ENCODE assay signal across 1 cellular context in genomic region chr21:45528981-45529784, GRCh38.
TF ChIP-seq lines count a peak whose summit lies in the region.

No MANE protein-coding gene starts in this region.

TF ChIP-seq in HepG2, 621 proteins besides CTCF, POLR2A, EP300 and RAD21 (continued from another document and continues in another):
- peak; percentile 94 for TF ChIP-seq MNT (IDR thresholded peaks at IDR 0.05)
- TF ChIP-seq ZNF530 (CRISPR knock-in tag; IDR thresholded peaks at IDR 0.05; ENCODE audit: low read depth), result no peak
- 0 out of 2 replicates have a peak, but pooled peaks have one; percentile 19 for TF ChIP-seq SP5 (CRISPR knock-in tag; IDR thresholded peaks at IDR 0.05; ENCODE audit: borderline replicate concordance, low read depth)
- TF ChIP-seq, protein P1, sequence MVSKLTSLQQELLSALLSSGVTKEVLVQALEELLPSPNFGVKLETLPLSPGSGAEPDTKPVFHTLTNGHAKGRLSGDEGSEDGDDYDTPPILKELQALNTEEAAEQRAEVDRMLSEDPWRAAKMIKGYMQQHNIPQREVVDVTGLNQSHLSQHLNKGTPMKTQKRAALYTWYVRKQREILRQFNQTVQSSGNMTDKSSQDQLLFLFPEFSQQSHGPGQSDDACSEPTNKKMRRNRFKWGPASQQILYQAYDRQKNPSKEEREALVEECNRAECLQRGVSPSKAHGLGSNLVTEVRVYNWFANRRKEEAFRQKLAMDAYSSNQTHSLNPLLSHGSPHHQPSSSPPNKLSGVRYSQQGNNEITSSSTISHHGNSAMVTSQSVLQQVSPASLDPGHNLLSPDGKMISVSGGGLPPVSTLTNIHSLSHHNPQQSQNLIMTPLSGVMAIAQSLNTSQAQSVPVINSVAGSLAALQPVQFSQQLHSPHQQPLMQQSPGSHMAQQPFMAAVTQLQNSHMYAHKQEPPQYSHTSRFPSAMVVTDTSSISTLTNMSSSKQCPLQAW (CRISPR knock-in tag; IDR thresholded peaks at IDR 0.05), result peak; percentile 85
- TF ChIP-seq, protein P2, sequence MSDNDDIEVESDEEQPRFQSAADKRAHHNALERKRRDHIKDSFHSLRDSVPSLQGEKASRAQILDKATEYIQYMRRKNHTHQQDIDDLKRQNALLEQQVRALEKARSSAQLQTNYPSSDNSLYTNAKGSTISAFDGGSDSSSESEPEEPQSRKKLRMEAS (IDR thresholded peaks at IDR 0.05), result peak; percentile 71
- no peak for TF ChIP-seq RFX1 (IDR thresholded peaks at IDR 0.05)
- no peak for TF ChIP-seq KDM1A (CRISPR knock-in tag; IDR thresholded peaks at IDR 0.05)
- TF ChIP-seq, protein P3, sequence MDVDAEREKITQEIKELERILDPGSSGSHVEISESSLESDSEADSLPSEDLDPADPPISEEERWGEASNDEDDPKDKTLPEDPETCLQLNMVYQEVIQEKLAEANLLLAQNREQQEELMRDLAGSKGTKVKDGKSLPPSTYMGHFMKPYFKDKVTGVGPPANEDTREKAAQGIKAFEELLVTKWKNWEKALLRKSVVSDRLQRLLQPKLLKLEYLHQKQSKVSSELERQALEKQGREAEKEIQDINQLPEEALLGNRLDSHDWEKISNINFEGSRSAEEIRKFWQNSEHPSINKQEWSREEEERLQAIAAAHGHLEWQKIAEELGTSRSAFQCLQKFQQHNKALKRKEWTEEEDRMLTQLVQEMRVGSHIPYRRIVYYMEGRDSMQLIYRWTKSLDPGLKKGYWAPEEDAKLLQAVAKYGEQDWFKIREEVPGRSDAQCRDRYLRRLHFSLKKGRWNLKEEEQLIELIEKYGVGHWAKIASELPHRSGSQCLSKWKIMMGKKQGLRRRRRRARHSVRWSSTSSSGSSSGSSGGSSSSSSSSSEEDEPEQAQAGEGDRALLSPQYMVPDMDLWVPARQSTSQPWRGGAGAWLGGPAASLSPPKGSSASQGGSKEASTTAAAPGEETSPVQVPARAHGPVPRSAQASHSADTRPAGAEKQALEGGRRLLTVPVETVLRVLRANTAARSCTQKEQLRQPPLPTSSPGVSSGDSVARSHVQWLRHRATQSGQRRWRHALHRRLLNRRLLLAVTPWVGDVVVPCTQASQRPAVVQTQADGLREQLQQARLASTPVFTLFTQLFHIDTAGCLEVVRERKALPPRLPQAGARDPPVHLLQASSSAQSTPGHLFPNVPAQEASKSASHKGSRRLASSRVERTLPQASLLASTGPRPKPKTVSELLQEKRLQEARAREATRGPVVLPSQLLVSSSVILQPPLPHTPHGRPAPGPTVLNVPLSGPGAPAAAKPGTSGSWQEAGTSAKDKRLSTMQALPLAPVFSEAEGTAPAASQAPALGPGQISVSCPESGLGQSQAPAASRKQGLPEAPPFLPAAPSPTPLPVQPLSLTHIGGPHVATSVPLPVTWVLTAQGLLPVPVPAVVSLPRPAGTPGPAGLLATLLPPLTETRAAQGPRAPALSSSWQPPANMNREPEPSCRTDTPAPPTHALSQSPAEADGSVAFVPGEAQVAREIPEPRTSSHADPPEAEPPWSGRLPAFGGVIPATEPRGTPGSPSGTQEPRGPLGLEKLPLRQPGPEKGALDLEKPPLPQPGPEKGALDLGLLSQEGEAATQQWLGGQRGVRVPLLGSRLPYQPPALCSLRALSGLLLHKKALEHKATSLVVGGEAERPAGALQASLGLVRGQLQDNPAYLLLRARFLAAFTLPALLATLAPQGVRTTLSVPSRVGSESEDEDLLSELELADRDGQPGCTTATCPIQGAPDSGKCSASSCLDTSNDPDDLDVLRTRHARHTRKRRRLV (CRISPR knock-in tag; IDR thresholded peaks at IDR 0.05), result no peak
- no peak for TF ChIP-seq RBM22 (optimal IDR thresholded peaks at IDR 0.05; ENCODE audit: low read length)
- TF ChIP-seq, protein P4, sequence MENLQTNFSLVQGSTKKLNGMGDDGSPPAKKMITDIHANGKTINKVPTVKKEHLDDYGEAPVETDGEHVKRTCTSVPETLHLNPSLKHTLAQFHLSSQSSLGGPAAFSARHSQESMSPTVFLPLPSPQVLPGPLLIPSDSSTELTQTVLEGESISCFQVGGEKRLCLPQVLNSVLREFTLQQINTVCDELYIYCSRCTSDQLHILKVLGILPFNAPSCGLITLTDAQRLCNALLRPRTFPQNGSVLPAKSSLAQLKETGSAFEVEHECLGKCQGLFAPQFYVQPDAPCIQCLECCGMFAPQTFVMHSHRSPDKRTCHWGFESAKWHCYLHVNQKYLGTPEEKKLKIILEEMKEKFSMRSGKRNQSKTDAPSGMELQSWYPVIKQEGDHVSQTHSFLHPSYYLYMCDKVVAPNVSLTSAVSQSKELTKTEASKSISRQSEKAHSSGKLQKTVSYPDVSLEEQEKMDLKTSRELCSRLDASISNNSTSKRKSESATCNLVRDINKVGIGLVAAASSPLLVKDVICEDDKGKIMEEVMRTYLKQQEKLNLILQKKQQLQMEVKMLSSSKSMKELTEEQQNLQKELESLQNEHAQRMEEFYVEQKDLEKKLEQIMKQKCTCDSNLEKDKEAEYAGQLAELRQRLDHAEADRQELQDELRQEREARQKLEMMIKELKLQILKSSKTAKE (CRISPR knock-in tag; IDR thresholded peaks at IDR 0.05; ENCODE audit: borderline replicate concordance), result peak; percentile 59
- no peak for TF ChIP-seq NONO (IDR thresholded peaks at IDR 0.05)
- peak; percentile 71 for TF ChIP-seq NONO (CRISPR knock-in tag; conservative IDR thresholded peaks at IDR 0.05)
- no peak for TF ChIP-seq ZIK1 (CRISPR knock-in tag; IDR thresholded peaks at IDR 0.05; ENCODE audit: borderline replicate concordance, low read depth)
- peak; percentile 67; the same call in 1 of the 2 replicates for TF ChIP-seq HOXA3 (CRISPR knock-in tag; IDR thresholded peaks at IDR 0.05)
- no peak for TF ChIP-seq NFIB (CRISPR knock-in tag; IDR thresholded peaks at IDR 0.05; ENCODE audit: borderline replicate concordance)
- no peak for TF ChIP-seq GMEB1 (CRISPR knock-in tag; IDR thresholded peaks at IDR 0.05; ENCODE audit: borderline replicate concordance)
- peak; percentile 96 for TF ChIP-seq ZNF18 (CRISPR knock-in tag; IDR thresholded peaks at IDR 0.05; ENCODE audit: insufficient replicate concordance)
- no peak for TF ChIP-seq MTF1 (CRISPR knock-in tag; IDR thresholded peaks at IDR 0.05)
- TF ChIP-seq, protein P5, sequence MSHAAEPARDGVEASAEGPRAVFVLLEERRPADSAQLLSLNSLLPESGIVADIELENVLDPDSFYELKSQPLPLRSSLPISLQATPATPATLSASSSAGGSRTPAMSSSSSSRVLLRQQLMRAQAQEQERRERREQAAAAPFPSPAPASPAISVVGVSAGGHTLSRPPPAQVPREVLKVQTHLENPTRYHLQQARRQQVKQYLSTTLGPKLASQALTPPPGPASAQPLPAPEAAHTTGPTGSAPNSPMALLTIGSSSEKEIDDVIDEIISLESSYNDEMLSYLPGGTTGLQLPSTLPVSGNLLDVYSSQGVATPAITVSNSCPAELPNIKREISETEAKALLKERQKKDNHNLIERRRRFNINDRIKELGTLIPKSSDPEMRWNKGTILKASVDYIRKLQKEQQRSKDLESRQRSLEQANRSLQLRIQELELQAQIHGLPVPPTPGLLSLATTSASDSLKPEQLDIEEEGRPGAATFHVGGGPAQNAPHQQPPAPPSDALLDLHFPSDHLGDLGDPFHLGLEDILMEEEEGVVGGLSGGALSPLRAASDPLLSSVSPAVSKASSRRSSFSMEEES (CRISPR knock-in tag; IDR thresholded peaks at IDR 0.05), result peak; percentile 87
- TF ChIP-seq ZNF746 (CRISPR knock-in tag; IDR thresholded peaks at IDR 0.05), result peak; percentile 89
- TF ChIP-seq YY1 (IDR thresholded peaks at IDR 0.05; ENCODE audit: insufficient read depth, insufficient replicate concordance, low read depth, low read length), result no peak
- TF ChIP-seq RBFOX2 (IDR thresholded peaks at IDR 0.05; ENCODE audit: low read depth, low read length), result 0 out of 2 replicates have a peak, but pooled peaks have one; percentile 28
- no peak for TF ChIP-seq MIXL1 (CRISPR knock-in tag; IDR thresholded peaks at IDR 0.05)
- TF ChIP-seq CBFB (CRISPR knock-in tag; IDR thresholded peaks at IDR 0.05), result no peak
- peak; percentile 65 for TF ChIP-seq SOX5 (CRISPR knock-in tag; IDR thresholded peaks at IDR 0.05; ENCODE audit: borderline replicate concordance)
- TF ChIP-seq FOXO1 (CRISPR knock-in tag; IDR thresholded peaks at IDR 0.05), result peak; percentile 30; the same call in 1 of the 2 replicates
- 0 out of 2 replicates have a peak, but pooled peaks have one; percentile 25 for TF ChIP-seq FOXA3 (CRISPR knock-in tag; IDR thresholded peaks at IDR 0.05)
- TF ChIP-seq ZNF747 (CRISPR knock-in tag; IDR thresholded peaks at IDR 0.05; ENCODE audit: borderline replicate concordance), result peak; percentile 87
- TF ChIP-seq ZFP62 (CRISPR knock-in tag; IDR thresholded peaks at IDR 0.05), result no peak
- TF ChIP-seq ZNF772 (CRISPR knock-in tag; IDR thresholded peaks at IDR 0.05), result 0 out of 2 replicates have a peak, but pooled peaks have one; percentile 63
- TF ChIP-seq ZNF484 (CRISPR knock-in tag; IDR thresholded peaks at IDR 0.05; ENCODE audit: borderline replicate concordance, low read depth), result no peak
- TF ChIP-seq ZNF720 (CRISPR knock-in tag; IDR thresholded peaks at IDR 0.05), result no peak
- TF ChIP-seq ZNF260 (CRISPR knock-in tag; IDR thresholded peaks at IDR 0.05; ENCODE audit: borderline replicate concordance, low read depth), result no peak
- peak; percentile 69 to 79; a peak in 3 of 4 replicates for TF ChIP-seq NR2F1 (CRISPR knock-in tag; IDR thresholded peaks at IDR 0.05)
- TF ChIP-seq MED1 (CRISPR knock-in tag; IDR thresholded peaks at IDR 0.05), result peak; percentile 80
- TF ChIP-seq, protein P6, sequence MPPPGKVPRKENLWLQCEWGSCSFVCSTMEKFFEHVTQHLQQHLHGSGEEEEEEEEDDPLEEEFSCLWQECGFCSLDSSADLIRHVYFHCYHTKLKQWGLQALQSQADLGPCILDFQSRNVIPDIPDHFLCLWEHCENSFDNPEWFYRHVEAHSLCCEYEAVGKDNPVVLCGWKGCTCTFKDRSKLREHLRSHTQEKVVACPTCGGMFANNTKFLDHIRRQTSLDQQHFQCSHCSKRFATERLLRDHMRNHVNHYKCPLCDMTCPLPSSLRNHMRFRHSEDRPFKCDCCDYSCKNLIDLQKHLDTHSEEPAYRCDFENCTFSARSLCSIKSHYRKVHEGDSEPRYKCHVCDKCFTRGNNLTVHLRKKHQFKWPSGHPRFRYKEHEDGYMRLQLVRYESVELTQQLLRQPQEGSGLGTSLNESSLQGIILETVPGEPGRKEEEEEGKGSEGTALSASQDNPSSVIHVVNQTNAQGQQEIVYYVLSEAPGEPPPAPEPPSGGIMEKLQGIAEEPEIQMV (CRISPR knock-in tag; IDR thresholded peaks at IDR 0.05; ENCODE audit: low read depth), result peak; percentile 50; the same call in 1 of the 2 replicates
- no peak for TF ChIP-seq BRCA1 (CRISPR knock-in tag; IDR thresholded peaks at IDR 0.05)
- TF ChIP-seq GPN1 (CRISPR knock-in tag; IDR thresholded peaks at IDR 0.05; ENCODE audit: borderline replicate concordance), result no peak
- TF ChIP-seq, protein P7, sequence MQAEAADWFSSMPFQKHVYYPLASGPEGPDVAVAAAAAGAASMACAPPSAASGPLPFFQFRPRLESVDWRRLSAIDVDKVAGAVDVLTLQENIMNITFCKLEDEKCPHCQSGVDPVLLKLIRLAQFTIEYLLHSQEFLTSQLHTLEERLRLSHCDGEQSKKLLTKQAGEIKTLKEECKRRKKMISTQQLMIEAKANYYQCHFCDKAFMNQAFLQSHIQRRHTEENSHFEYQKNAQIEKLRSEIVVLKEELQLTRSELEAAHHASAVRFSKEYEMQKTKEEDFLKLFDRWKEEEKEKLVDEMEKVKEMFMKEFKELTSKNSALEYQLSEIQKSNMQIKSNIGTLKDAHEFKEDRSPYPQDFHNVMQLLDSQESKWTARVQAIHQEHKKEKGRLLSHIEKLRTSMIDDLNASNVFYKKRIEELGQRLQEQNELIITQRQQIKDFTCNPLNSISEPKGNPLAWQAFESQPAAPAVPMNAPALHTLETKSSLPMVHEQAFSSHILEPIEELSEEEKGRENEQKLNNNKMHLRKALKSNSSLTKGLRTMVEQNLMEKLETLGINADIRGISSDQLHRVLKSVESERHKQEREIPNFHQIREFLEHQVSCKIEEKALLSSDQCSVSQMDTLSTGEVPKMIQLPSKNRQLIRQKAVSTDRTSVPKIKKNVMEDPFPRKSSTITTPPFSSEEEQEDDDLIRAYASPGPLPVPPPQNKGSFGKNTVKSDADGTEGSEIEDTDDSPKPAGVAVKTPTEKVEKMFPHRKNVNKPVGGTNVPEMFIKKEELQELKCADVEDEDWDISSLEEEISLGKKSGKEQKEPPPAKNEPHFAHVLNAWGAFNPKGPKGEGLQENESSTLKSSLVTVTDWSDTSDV (CRISPR knock-in tag; IDR thresholded peaks at IDR 0.05), result no peak
- TF ChIP-seq ZZZ3 (CRISPR knock-in tag; IDR thresholded peaks at IDR 0.05; ENCODE audit: borderline replicate concordance), result peak; percentile 63; the same call in 1 of the 2 replicates
- 0 out of 2 replicates have a peak, but pooled peaks have one; percentile 33 for TF ChIP-seq ZNF672 (CRISPR knock-in tag; IDR thresholded peaks at IDR 0.05)
- peak; percentile 37; the same call in 1 of the 2 replicates for TF ChIP-seq MYC (CRISPR knock-in tag; IDR thresholded peaks at IDR 0.05; ENCODE audit: borderline replicate concordance)
